Comparison of ENCODE assay signal across 20 cellular contexts in the genomic region with DNA sequence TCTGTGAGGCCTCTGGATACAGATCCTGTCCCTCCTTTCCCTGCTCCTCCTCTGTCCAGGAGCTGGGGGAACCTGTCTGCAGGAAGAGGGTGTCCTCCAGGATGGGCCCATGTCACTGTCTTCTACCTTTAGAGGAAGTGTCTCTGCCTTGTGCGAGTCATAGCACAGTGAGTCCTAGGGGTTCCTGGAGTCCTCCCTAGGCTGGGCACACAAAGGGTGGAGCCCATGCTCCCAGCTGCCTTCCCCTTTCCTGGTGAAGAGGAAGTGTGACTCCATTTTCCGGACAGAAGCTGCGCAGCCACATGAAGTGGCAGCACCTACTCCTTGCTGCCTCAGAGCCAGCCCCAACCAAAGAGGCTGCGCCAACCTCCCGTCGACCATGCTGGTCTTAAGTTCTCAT.
"Had no signal": no experiment of that assay in that cellular context is flagged by ENCODE, and none has a peak within 500 bp of the region (broad histone marks: within the 10 kb centered on the region; RNA-seq: fewer than 3 reads in every experiment).

No MANE protein-coding gene starts in this region.

- H3K9me3 ChIP-seq: ovary had no signal

- H3K4me3 ChIP-seq: dorsolateral prefrontal cortex, ovary, sigmoid colon, skin epidermis, stomach, thoracic aorta, transverse colon had no signal

- ATAC-seq: left cardiac atrium; naive thymus-derived CD8-positive, alpha-beta T cell had no signal

- H3K4me1 ChIP-seq: sigmoid colon, stomach, transverse colon had no signal

- H3K27me3 ChIP-seq: dorsolateral prefrontal cortex, ovary, sigmoid colon, transverse colon had no signal

- H3K27ac ChIP-seq: ovary, sigmoid colon, skin epidermis, stomach, thoracic aorta, transverse colon had no signal

- DNase-seq: central memory CD4-positive, alpha-beta T cell; cortex of kidney; effector CD8-positive, alpha-beta T cell; foreskin melanocyte; hippocampal formation; islet precursor cell; mammary epithelial cell; nucleus accumbens; sigmoid colon; stimulated activated CD4-positive, alpha-beta T cell treated with anti-CD3 and anti-CD28 coated beads, Interleukin-12 subunit alpha, Interleukin-12 subunit beta, amount 100 ng/mL, for 4 hours; stimulated activated naive CD4-positive, alpha-beta T cell; stomach; substantia nigra; transverse colon had no signal

- H3K36me3 ChIP-seq: ovary, sigmoid colon, stomach, thoracic aorta, transverse colon had no signal
